Comparison of ENCODE assay signal across 15 cellular contexts in the genomic region with DNA sequence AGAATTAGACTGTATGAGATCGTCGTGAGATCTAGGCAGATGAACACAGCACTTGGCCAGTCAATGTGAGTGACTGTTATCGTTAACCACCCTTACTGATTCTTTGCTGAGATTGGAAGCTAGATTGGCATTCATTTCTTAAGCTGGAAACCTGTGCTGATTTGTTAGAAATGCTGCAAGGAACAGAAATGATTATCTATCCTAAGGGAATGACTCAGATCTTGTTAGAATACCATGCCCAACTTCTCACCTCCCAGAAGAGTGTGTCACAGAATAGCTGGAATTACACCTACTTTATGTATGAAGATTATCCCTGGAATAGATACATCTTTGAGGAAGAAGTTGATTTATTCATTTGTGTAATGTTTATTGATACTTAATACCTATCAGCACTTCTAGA.
DNase-seq lines count a peak whose midpoint lies in the region; ATAC-seq and TF ChIP-seq lines count a peak whose summit lies in the region.
"Had no signal": no experiment of that assay in that cellular context is flagged by ENCODE, and none has a peak within 500 bp of the region (broad histone marks: within the 10 kb centered on the region; RNA-seq: fewer than 3 reads in every experiment).

No MANE protein-coding gene starts in this region.

- H3K27me3 Mint-ChIP-seq in memory B cell = no peaks in the 10 kb centered on the region
- H3K27me3 Mint-ChIP-seq: CD4-positive, alpha-beta T cell had no signal

- peaks cover 11% of the 10 kb centered on the region for H3K36me3 Mint-ChIP-seq in memory B cell

- in situ Hi-C loops in Caki2 (cut with HindIII; ENCODE audit: low pct_unique_long_range_greater_than_20kb, low sequenced_read_pairs) = no loop called here

- peaks cover 2% of the 10 kb centered on the region for H3K9me3 Mint-ChIP-seq in memory B cell
- H3K9me3 Mint-ChIP-seq: CD4-positive, alpha-beta T cell had no signal

- DNase-seq in Caki2 (ENCODE audit: low read depth) (peak; percentile 9), NCI-H226 (peak; percentile 35), epithelial cell of proximal tubule (ENCODE audit: low read depth) (peak; percentile 18), memory B cell (ENCODE audit: low spot score in 2 of 2) (no peak), SHP77 (lab: John Stamatoyannopoulos, UW) (no peak)
- DNase-seq: Calu3; CD4-positive, alpha-beta T cell; NCI-H1436; NCI-H1930; Peyer's patch had no signal

- H3K27ac Mint-ChIP-seq in memory B cell = peak overlapping the region; percentile 23
- H3K27ac Mint-ChIP-seq: CD4-positive, alpha-beta T cell had no signal

- H3K4me3 Mint-ChIP-seq in memory B cell = peak overlapping the region; percentile 25
- H3K4me3 Mint-ChIP-seq: CD4-positive, alpha-beta T cell had no signal

- no peak overlapping the region for H3K4me3 ChIP-seq in epithelial cell of proximal tubule (ENCODE audit: low read depth, low read length)
- H3K4me3 ChIP-seq: A549, HAP-1, Peyer's patch had no signal

- no peak for TF ChIP-seq CTCF in epithelial cell of proximal tubule (conservative IDR thresholded peaks at IDR 0.05; ENCODE audit: low read depth, low read length)

- no peak for ATAC-seq in memory B cell (ENCODE audit: low read depth)
- ATAC-seq in HG02970 (IDR thresholded peaks at IDR 0.05; ENCODE audit: low FRiP score, unreplicated experiment) = no peak
- no peak for ATAC-seq in GM18498 (IDR thresholded peaks at IDR 0.05; ENCODE audit: unreplicated experiment)
- ATAC-seq in GM21360 (IDR thresholded peaks at IDR 0.05; ENCODE audit: unreplicated experiment) = no peak
- ATAC-seq: A549 had no signal

- peaks cover 36% of the 10 kb centered on the region for H3K4me1 Mint-ChIP-seq in memory B cell

Comparison
In these comparisons a context has a peak if more than half of its experiments do, and no peak if none do; other contexts are left out.
1. DNase-seq: peak in Caki2 (single experiment), NCI-H226 (single experiment) and epithelial cell of proximal tubule (single experiment); none in memory B cell (0 of 2) and SHP77 (0 of 2).